Comparison of ENCODE assay signal across 14 cellular contexts in the genomic region with DNA sequence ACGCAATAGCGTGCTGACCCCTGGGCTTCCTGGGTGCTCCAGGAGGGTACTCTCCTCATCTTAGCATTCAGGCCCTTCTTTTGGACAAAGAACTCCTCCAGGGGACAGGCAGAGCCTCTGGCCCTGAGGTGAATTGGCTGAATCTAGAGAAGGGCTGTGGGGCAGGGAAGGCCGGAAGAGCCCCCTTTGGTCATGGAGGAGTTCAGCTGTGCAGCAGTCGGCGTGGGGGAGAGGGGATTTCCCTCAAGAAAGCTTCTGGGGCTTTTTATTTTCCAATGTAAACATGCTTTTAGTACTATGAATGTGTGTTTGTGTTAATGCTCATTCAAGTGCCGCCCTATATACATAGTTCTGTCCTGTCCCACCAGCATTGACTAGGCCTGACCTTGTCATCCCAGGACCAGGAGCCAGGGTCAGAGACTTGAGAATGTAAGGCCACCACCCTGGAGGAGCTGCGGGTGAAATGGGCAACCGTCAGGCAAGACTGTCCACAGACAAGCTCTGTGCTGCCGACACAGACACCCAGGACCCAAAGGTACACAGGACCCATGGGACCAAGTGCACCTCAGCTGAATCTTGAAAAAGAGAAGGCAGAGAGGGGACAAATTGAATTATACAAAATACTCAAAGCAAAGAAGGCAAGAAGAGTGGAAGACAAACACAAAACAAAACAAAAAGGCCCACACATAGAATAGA. TPM values are rescaled to one million over a fixed set of nuclear protein-coding genes. Genes with fewer than 3 reads are reported as not detected.
DNase-seq lines count a peak whose midpoint lies in the region; ATAC-seq lines count a peak whose summit lies in the region.
"Had no signal": no experiment of that assay in that cellular context is flagged by ENCODE, and none has a peak within 500 bp of the region (broad histone marks: within the 10 kb centered on the region; RNA-seq: fewer than 3 reads in every experiment).

No MANE protein-coding gene starts in this region.

- no peak overlapping the region for H3K9ac ChIP-seq in BLaER1

- peaks cover 18% of the 10 kb centered on the region for H3K36me3 Mint-ChIP-seq in effector memory CD8-positive, alpha-beta T cell (ENCODE audit: insufficient read depth)

- H3K27me3 ChIP-seq in BLaER1: no peaks in the 10 kb centered on the region
- H3K27me3 ChIP-seq: right atrium auricular region, thyroid gland had no signal

- H3K4me1 ChIP-seq in BLaER1: peaks cover 83% of the 10 kb centered on the region
- H3K4me1 ChIP-seq: right atrium auricular region, thyroid gland had no signal

- H3K4me3 Mint-ChIP-seq in effector memory CD8-positive, alpha-beta T cell: no peak overlapping the region

- H3K4me3 ChIP-seq in BLaER1: no peak overlapping the region
- H3K4me3 ChIP-seq: right atrium auricular region, thyroid gland had no signal

- ATAC-seq in GM18858 (IDR thresholded peaks at IDR 0.05; ENCODE audit: unreplicated experiment) (peak; percentile 28), HG03432 (IDR thresholded peaks at IDR 0.05; ENCODE audit: unreplicated experiment) (peak; percentile 25), left lobe of liver (no peak), GM19452 (IDR thresholded peaks at IDR 0.05; ENCODE audit: unreplicated experiment) (no peak)
- no peak for ATAC-seq in effector memory CD8-positive, alpha-beta T cell (replicated peaks)

- no peaks in the 10 kb centered on the region for H3K9me3 ChIP-seq in BLaER1
- H3K9me3 ChIP-seq: right atrium auricular region, thyroid gland had no signal

- peak overlapping the region; percentile 71 for H3K27ac ChIP-seq in BLaER1
- H3K27ac ChIP-seq: right atrium auricular region, RWPE1, thyroid gland had no signal

- H3K36me3 ChIP-seq in BLaER1: no peaks in the 10 kb centered on the region
- H3K36me3 ChIP-seq: right atrium auricular region, thyroid gland had no signal

- peaks cover 19 to 30% of the 10 kb centered on the region in 2 donors for H3K4me1 Mint-ChIP-seq in effector memory CD8-positive, alpha-beta T cell (ENCODE audit: low read depth in 2 of 2)

- DNase-seq in effector memory CD8-positive, alpha-beta T cell: no peak
- DNase-seq in left lobe of liver (ENCODE audit: low spot score) (no peak), T-helper 9 cell (no peak)
- no peak for DNase-seq in activated effector memory CD4-positive, alpha-beta T cell treated with Interleukin-2 at 50 U/mL for 16 hours
- DNase-seq: activated T-cell treated with anti-CD3 and anti-CD28 coated beads, Interleukin-2, amount 50 U/mL, for 1 hour; MM.1S; NCI-H774; thyroid gland had no signal

- H3K9me3 Mint-ChIP-seq in effector memory CD8-positive, alpha-beta T cell: no peaks in the 10 kb centered on the region

- H3K27ac Mint-ChIP-seq in effector memory CD8-positive, alpha-beta T cell: peak overlapping the region; percentile 75 to 80

- no peaks in the 10 kb centered on the region for H4K20me1 ChIP-seq in BLaER1

- H3K4me2 ChIP-seq in BLaER1: peak overlapping the region; percentile 89

- no peaks in the 10 kb centered on the region for H3K27me3 Mint-ChIP-seq in effector memory CD8-positive, alpha-beta T cell

RNA-seq across cellular contexts. Expression of gene FIGNL1, which starts 38.7 kb away (rescaled TPM):
- 3.3 TPM for total RNA-seq in left lobe of liver

Comparison
In these comparisons a context has a peak if more than half of its experiments do, and no peak if none do; other contexts are left out.
1. ATAC-seq: peak in GM18858 (single experiment) and HG03432 (single experiment); none in effector memory CD8-positive, alpha-beta T cell (single experiment), left lobe of liver (single experiment) and GM19452 (single experiment).